ENCODE assay signal across 8 cellular contexts in genomic region chr6:125918681-125919566, GRCh38. TPM values are rescaled to one million over a fixed set of nuclear protein-coding genes. Genes with fewer than 3 reads are reported as not detected.
DNase-seq lines count a peak whose midpoint lies in the region; ATAC-seq and TF ChIP-seq lines count a peak whose summit lies in the region.

No MANE protein-coding gene starts in this region.

- H3K4me3 ChIP-seq in right cardiac atrium (ENCODE audit: low read length): peak overlapping the region; percentile 16
- H3K4me3 ChIP-seq in smooth muscle cell: peak overlapping the region; percentile 47

- WGBS in right cardiac atrium: 41% methylated on average over 13 of the region's 13 CpGs
- WGBS in smooth muscle cell (ENCODE audit: low lambda C conversion rate): 44% methylated on average over 13 of the region's 13 CpGs

- H3K27me3 Mint-ChIP-seq in activated naive CD8-positive, alpha-beta T cell treated with anti-CD3 and anti-CD28 coated beads, Interleukin-2, amount 50 U/mL, for 24 hours: no peaks in the 10 kb centered on the region

- peak overlapping the region; percentile 71 for H3K9ac ChIP-seq in smooth muscle cell (ENCODE audit: low read depth)

- no peaks in the 10 kb centered on the region for H3F3A ChIP-seq in smooth muscle cell (ENCODE audit: low read depth)

- peak overlapping the region; percentile 24 for H3K27ac ChIP-seq in right cardiac atrium (ENCODE audit: low read length)
- H3K27ac ChIP-seq in smooth muscle cell (ENCODE audit: low read depth): peak overlapping the region; percentile 85

- H3K9me3 Mint-ChIP-seq in activated naive CD8-positive, alpha-beta T cell treated with anti-CD3 and anti-CD28 coated beads, Interleukin-2, amount 50 U/mL, for 24 hours: no peaks in the 10 kb centered on the region

- H3K4me3 Mint-ChIP-seq in activated naive CD8-positive, alpha-beta T cell treated with anti-CD3 and anti-CD28 coated beads, Interleukin-2, amount 50 U/mL, for 24 hours: peak overlapping the region; percentile 92

- H3K4me1 Mint-ChIP-seq in activated naive CD8-positive, alpha-beta T cell treated with anti-CD3 and anti-CD28 coated beads, Interleukin-2, amount 50 U/mL, for 24 hours: peaks cover 33% of the 10 kb centered on the region

- H2AFZ ChIP-seq in smooth muscle cell (ENCODE audit: low read depth): no peak overlapping the region

- intact Hi-C loops in right cardiac atrium (cut with DNase I): no loop called here

- no peaks in the 10 kb centered on the region for H3K4me1 ChIP-seq in right cardiac atrium (ENCODE audit: control insufficient read depth, insufficient read depth, low read length)
- H3K4me1 ChIP-seq in smooth muscle cell (ENCODE audit: low read depth): peaks cover 24% of the 10 kb centered on the region

- DNase-seq in CD1c-positive myeloid dendritic cell (ENCODE audit: extremely low spot score) (peak; percentile 76), NOMO-1 (lab: John Stamatoyannopoulos, UW; ENCODE audit: unreplicated experiment in 2 of 2) (peak; percentile 32 to 79), right cardiac atrium (peak in 1 of 3 donors; percentile 25), smooth muscle cell (lab: John Stamatoyannopoulos, UW; ENCODE audit: unreplicated experiment) (no peak)
- DNase-seq in activated naive CD8-positive, alpha-beta T cell treated with anti-CD3 and anti-CD28 coated beads, Interleukin-2, amount 50 U/mL, for 24 hours: peak; percentile 30
- no peak for DNase-seq in activated CD4-positive, CD25-positive, alpha-beta regulatory T cell (lab: John Stamatoyannopoulos, UW)

- H3K9me3 ChIP-seq in right cardiac atrium (ENCODE audit: control insufficient read depth, low read length) (no peaks in the 10 kb centered on the region), smooth muscle cell (replicated peaks; ENCODE audit: low read depth) (no peaks in the 10 kb centered on the region)

- peaks cover 57% of the 10 kb centered on the region for H3K36me3 Mint-ChIP-seq in activated naive CD8-positive, alpha-beta T cell treated with anti-CD3 and anti-CD28 coated beads, Interleukin-2, amount 50 U/mL, for 24 hours (ENCODE audit: low read depth)

- peak overlapping the region; percentile 97 for H3K27ac Mint-ChIP-seq in activated naive CD8-positive, alpha-beta T cell treated with anti-CD3 and anti-CD28 coated beads, Interleukin-2, amount 50 U/mL, for 24 hours

- no peaks in the 10 kb centered on the region for H3K27me3 ChIP-seq in right cardiac atrium (ENCODE audit: control insufficient read depth, insufficient read depth)
- no peaks in the 10 kb centered on the region for H3K27me3 ChIP-seq in smooth muscle cell (ENCODE audit: low read depth)

- peak overlapping the region; percentile 82 for H3K4me2 ChIP-seq in smooth muscle cell

- no peaks in the 10 kb centered on the region for H4K20me1 ChIP-seq in smooth muscle cell (ENCODE audit: low read depth)

- peaks cover 8% of the 10 kb centered on the region for H3K36me3 ChIP-seq in smooth muscle cell (ENCODE audit: low read depth)

- no peak for TF ChIP-seq CTCF in smooth muscle cell (IDR thresholded peaks at IDR 0.05; ENCODE audit: borderline replicate concordance, insufficient read depth, poor library complexity, severe bottlenecking)

- peaks cover 14% of the 10 kb centered on the region for H3K79me2 ChIP-seq in smooth muscle cell (ENCODE audit: low read depth)

- peak; percentile 95 for ATAC-seq in GM19043 (IDR thresholded peaks at IDR 0.05; ENCODE audit: low read depth, unreplicated experiment)
- ATAC-seq in HG03135 (IDR thresholded peaks at IDR 0.05; ENCODE audit: unreplicated experiment): peak; percentile 99
- peak; percentile 98 for ATAC-seq in activated naive CD8-positive, alpha-beta T cell treated with anti-CD3 and anti-CD28 coated beads, Interleukin-2, amount 50 U/mL, for 24 hours
- peak; percentile 84 to 89 for ATAC-seq in right cardiac atrium

RNA-seq across cellular contexts. Expression of gene HINT3, which starts 37.6 kb away (rescaled TPM):
- total RNA-seq in right cardiac atrium (10 to 100 TPM; 27.4 to 31.0 (median 28.3) TPM), smooth muscle cell (13.1 and 21.2 TPM in 2 replicates)
- polyA plus RNA-seq in right cardiac atrium (13.0 TPM), smooth muscle cell (6.8 and 10.0 TPM in 2 replicates)

Comparison
In these comparisons a context has a peak if more than half of its experiments do, and no peak if none do; other contexts are left out.
1. DNase-seq: peak in CD1c-positive myeloid dendritic cell (single experiment), NOMO-1 (2 of 2) and activated naive CD8-positive, alpha-beta T cell treated with anti-CD3 and anti-CD28 coated beads, Interleukin-2, amount 50 U/mL, for 24 hours (single experiment); none in smooth muscle cell (single experiment) and activated CD4-positive, CD25-positive, alpha-beta regulatory T cell (0 of 4).
2. Peak in every context shown above with its lines, with median percentiles within 50 percentile points of each other: ATAC-seq.